In the genomic region with DNA sequence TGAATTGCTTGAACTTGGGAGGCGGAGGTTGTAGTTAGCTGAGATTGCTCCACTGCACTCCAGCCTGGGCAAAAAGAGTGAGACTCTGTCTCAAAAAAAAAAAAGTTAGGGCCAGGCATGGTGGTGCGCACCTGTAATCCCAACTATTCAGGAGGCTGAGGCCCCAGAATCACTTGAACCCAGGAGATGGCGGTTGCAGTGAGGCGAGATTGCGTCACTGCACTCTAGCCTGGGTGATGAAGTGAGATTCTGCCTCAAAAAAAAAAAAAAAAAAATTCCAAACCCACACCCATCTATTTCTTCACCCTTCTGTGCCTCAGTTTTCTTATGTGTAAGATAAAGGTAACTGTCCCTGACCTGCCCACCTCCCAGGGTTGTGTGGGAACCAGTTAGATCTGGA, we compare ENCODE assay signal across 10 cellular contexts. TPM values are rescaled to one million over a fixed set of nuclear protein-coding genes. Genes with fewer than 3 reads are reported as not detected.
DNase-seq lines count a peak whose midpoint lies in the region; ATAC-seq, FAIRE-seq and TF ChIP-seq lines count a peak whose summit lies in the region.
"Had no signal": no experiment of that assay in that cellular context is flagged by ENCODE, and none has a peak within 500 bp of the region (broad histone marks: within the 10 kb centered on the region; RNA-seq: fewer than 3 reads in every experiment).

No MANE protein-coding gene starts in this region.

- ATAC-seq in activated T-cell treated with anti-CD3 and anti-CD28 coated beads, Interleukin-2, amount 50 U/mL, for 4 hours = no peak
- ATAC-seq in GM18870 (IDR thresholded peaks at IDR 0.05; ENCODE audit: unreplicated experiment) = no peak

- H2AFZ ChIP-seq in SU-DHL-6 (ENCODE audit: low read depth, low read length, severe bottlenecking) = no peak overlapping the region

- H3K4me3 ChIP-seq in SU-DHL-6 (ENCODE audit: insufficient read depth, low read length, poor library complexity, severe bottlenecking) (no peak overlapping the region), thymus (ENCODE audit: low read length) (no peak overlapping the region)
- H3K4me3 ChIP-seq: lung had no signal

- H3K27me3 ChIP-seq in SU-DHL-6 (ENCODE audit: low read length) (no peaks in the 10 kb centered on the region), thymus (ENCODE audit: control insufficient read depth, insufficient read depth) (no peaks in the 10 kb centered on the region)

- H3K27ac ChIP-seq in SU-DHL-6 (ENCODE audit: low read depth, low read length) (no peak overlapping the region), thymus (ENCODE audit: low read depth) (peak overlapping the region; percentile 52)

- no peak for FAIRE-seq in GM12892 (lab: Jason Lieb, UNC)

- H3K27ac Mint-ChIP-seq in immature natural killer cell = peak overlapping the region; percentile 72 to 94 (median 79)

- no peak for TF ChIP-seq CTCF in SU-DHL-6 (IDR thresholded peaks at IDR 0.05; ENCODE audit: insufficient read depth, low read length, poor library complexity, severe bottlenecking)

- no peaks in the 10 kb centered on the region for H3K9me3 Mint-ChIP-seq in activated T-cell treated with anti-CD3 and anti-CD28 coated beads, Interleukin-2, amount 50 U/mL, for 4 hours
- no peaks in the 10 kb centered on the region for H3K9me3 Mint-ChIP-seq in immature natural killer cell

- H3K79me2 ChIP-seq in SU-DHL-6 (ENCODE audit: insufficient read depth, low read length) = no peaks in the 10 kb centered on the region; the same call in 1 of the 2 replicates

- no peaks in the 10 kb centered on the region for H4K20me1 ChIP-seq in SU-DHL-6 (ENCODE audit: low read depth, low read length)

- H3K4me3 Mint-ChIP-seq in activated T-cell treated with anti-CD3 and anti-CD28 coated beads, Interleukin-2, amount 50 U/mL, for 4 hours = peak overlapping the region; percentile 54
- peak overlapping the region; percentile 34 to 82 (median 56) for H3K4me3 Mint-ChIP-seq in immature natural killer cell

- H3K4me1 Mint-ChIP-seq in activated T-cell treated with anti-CD3 and anti-CD28 coated beads, Interleukin-2, amount 50 U/mL, for 4 hours (ENCODE audit: low read depth) = peaks cover 18% of the 10 kb centered on the region
- peaks cover 13 to 21% of the 10 kb centered on the region in 2 donors for H3K4me1 Mint-ChIP-seq in immature natural killer cell

- no peaks in the 10 kb centered on the region for H3K36me3 Mint-ChIP-seq in activated T-cell treated with anti-CD3 and anti-CD28 coated beads, Interleukin-2, amount 50 U/mL, for 4 hours (ENCODE audit: insufficient read depth)
- no peaks in the 10 kb centered on the region for H3K36me3 Mint-ChIP-seq in immature natural killer cell

- H3K36me3 ChIP-seq in SU-DHL-6 (ENCODE audit: low read length) = no peaks in the 10 kb centered on the region
- H3K36me3 ChIP-seq in thymus (ENCODE audit: control insufficient read depth, insufficient read depth) = no peaks in the 10 kb centered on the region

- DNase-seq in activated T-cell treated with anti-CD3 and anti-CD28 coated beads, Interleukin-2, amount 50 U/mL, for 4 hours = no peak
- DNase-seq in activated T-cell treated with anti-CD3 and anti-CD28 coated beads, Interleukin-2, amount 50 U/mL, for 48 hours = no peak
- DNase-seq in immature natural killer cell (no peak), GM12892 (ENCODE audit: insufficient read length) (no peak), D341Med (ENCODE audit: low spot score) (no peak)
- DNase-seq: NCI-H345 had no signal

- no peak for TF ChIP-seq POLR2A in GM12892 (IDR thresholded peaks at IDR 0.05; ENCODE audit: low read depth, low read length)

- peaks cover 17% of the 10 kb centered on the region for H3F3A ChIP-seq in SU-DHL-6 (ENCODE audit: insufficient read depth)

- no peaks in the 10 kb centered on the region for H3K9me2 ChIP-seq in SU-DHL-6 (replicated peaks; ENCODE audit: insufficient read depth, low read length)

- no peaks in the 10 kb centered on the region for H3K27me3 Mint-ChIP-seq in activated T-cell treated with anti-CD3 and anti-CD28 coated beads, Interleukin-2, amount 50 U/mL, for 4 hours (ENCODE audit: low read depth)
- peaks cover 1 to 2% (median 2%) of the 10 kb centered on the region in 3 donors for H3K27me3 Mint-ChIP-seq in immature natural killer cell (ENCODE audit: low read depth in 3 of 3)

- no peak overlapping the region for H3K9ac ChIP-seq in SU-DHL-6 (ENCODE audit: low read length)

- peak overlapping the region; percentile 6 for H3K4me2 ChIP-seq in SU-DHL-6 (ENCODE audit: low read depth, low read length, poor library complexity, severe bottlenecking)

- peaks cover 16% of the 10 kb centered on the region for H3K4me1 ChIP-seq in thymus (ENCODE audit: control insufficient read depth, insufficient read depth, low read length)

- H3K9me3 ChIP-seq in SU-DHL-6 (ENCODE audit: insufficient read depth, low read length) (no peaks in the 10 kb centered on the region), thymus (ENCODE audit: control insufficient read depth) (peaks cover 3% of the 10 kb centered on the region)

- 97% methylated on average over 5 of the region's 5 CpGs for WGBS in thymus

RNA-seq across cellular contexts. Expression of a gene that starts 11.0 kb away (rescaled TPM):
- 10 to 100 TPM; 35.9 to 42.3 (median 37.9) TPM for total RNA-seq in activated T-cell treated with anti-CD3 and anti-CD28 coated beads, Interleukin-2, amount 50 U/mL, for 4 hours
- polyA plus RNA-seq in immature natural killer cell = 10 to 100 TPM in 1 of 3 donors, 1 to 10 TPM in 2; 3.5 to 10.6 (median 4.7) TPM
- polyA plus RNA-seq in thymus = 31.9 TPM
- polyA plus RNA-seq in GM12892 (2012; ENCODE audit: missing spikeins) = 4.2 TPM

RNA-seq across cellular contexts. Expression of a gene that starts 45.9 kb away (rescaled TPM):
- total RNA-seq in activated T-cell treated with anti-CD3 and anti-CD28 coated beads, Interleukin-2, amount 50 U/mL, for 4 hours = 10 to 100 TPM in 1 of 3 donors, 1 to 10 TPM in 2; 8.9 to 10.6 (median 9.0) TPM
- polyA plus RNA-seq in immature natural killer cell (1 to 10 TPM in 1 of 3 donors, under 1 TPM in 2; 0.27 to 1.5 (median 0.48) TPM), thymus (5.5 TPM)
- polyA plus RNA-seq in GM12892 (2012; ENCODE audit: missing spikeins) = 6.7 TPM
